In the genomic region with DNA sequence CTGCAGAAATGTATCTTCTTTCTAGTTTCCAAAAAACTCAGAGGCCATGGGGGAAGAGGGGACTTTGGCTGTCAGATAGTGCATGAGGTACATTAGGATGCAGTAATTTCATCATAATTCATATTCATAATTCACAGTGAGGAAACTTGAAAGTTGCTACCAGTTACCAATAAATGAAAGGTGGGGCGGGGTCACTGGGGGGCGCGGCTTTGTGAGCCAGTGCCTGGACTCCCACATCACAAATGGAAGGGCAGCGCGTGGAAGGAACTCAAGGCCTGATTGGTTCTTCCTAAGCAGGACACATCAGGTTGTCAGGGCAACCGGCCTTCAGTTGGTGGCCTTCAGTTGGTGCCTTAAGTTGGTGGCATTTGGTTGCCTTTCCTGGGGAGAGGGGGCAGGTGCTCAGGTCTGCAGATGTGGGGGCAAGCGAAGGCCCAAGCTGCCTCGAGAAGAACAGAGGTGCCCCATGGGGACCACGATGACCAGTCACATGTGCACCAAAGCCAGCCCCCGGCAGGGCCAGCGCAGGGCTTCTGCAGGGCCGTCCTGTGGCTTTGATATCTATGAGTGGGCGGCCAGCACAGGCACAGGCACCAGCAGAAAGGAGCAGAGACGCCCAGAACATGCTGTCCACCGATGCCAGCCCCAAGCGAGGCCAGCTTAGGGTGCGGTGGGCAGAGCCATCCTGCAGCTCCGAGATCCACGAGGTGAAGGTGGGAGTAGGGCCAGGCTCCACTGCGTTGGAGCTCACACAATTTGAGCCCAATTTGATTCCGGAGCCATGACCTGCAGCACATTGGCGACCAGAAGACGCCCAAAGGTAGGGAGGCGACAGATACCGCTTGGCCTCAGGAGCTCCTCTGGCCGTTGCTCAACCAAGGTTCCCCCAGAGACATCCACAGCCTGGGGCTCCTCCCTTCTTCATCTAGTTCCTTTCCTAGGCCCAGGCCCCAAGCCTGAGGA, we compare ENCODE assay signal across 7 cellular contexts.
DNase-seq lines count a peak whose midpoint lies in the region; ATAC-seq, FAIRE-seq and TF ChIP-seq lines count a peak whose summit lies in the region.
"Not testable (repeated sequence)": the region's sequence is repeated elsewhere in the genome, so short reads cannot be mapped to it uniquely, and the experiment has no call there.

No MANE protein-coding gene starts in this region.

- not testable (repeated sequence) for H3K9me3 ChIP-seq in kidney (ENCODE audit: control insufficient read depth in 1 of 2, low read length in 2 of 2); upper lobe of right lung

- FAIRE-seq in kidney (lab: Jason Lieb, UNC): not testable (repeated sequence)

- H3K27me3 ChIP-seq in upper lobe of right lung: not testable (repeated sequence)

- not testable (repeated sequence) for ATAC-seq in Right ventricle myocardium superior (ENCODE audit: poor library complexity); upper lobe of right lung

- H3K9ac ChIP-seq in kidney (ENCODE audit: low read length in 2 of 2): not testable (repeated sequence)

- intact Hi-C loops in Right ventricle myocardium superior (cut with DNase I); kidney (cut with DNase I); posterior vena cava (cut with DNase I); upper lobe of right lung (cut with DNase I): not testable (repeated sequence)

- TF ChIP-seq CTCF in kidney (IDR thresholded peaks at IDR 0.05; ENCODE audit: borderline replicate concordance, extremely low read depth, insufficient read depth); upper lobe of right lung (IDR thresholded peaks at IDR 0.05): not testable (repeated sequence)

- not testable (repeated sequence) for H3K27ac ChIP-seq in kidney (ENCODE audit: low read depth in 2 of 2, low read length in 2 of 2); upper lobe of right lung

- H3K4me3 ChIP-seq in kidney (ENCODE audit: low read length in 2 of 2); upper lobe of right lung: not testable (repeated sequence)

- H3K36me3 ChIP-seq in kidney (ENCODE audit: control insufficient read depth in 1 of 2, insufficient read depth in 2 of 2, low read length in 2 of 2); upper lobe of right lung: not testable (repeated sequence)

- DNase-seq in RPMI8226: peak; percentile 1
- peak; percentile 3 for DNase-seq in activated gamma-delta T cell treated with Interleukin-2 at 50 U/mL for 16 hours
- DNase-seq in Right ventricle myocardium superior: peak; percentile 31
- DNase-seq in kidney: peak; percentile 50
- DNase-seq in mesenteric fat pad (ENCODE audit: low spot score): peak; percentile 85
- peak; percentile 77 for DNase-seq in posterior vena cava (ENCODE audit: low spot score)
- peak; percentile 51 for DNase-seq in upper lobe of right lung

- not testable (repeated sequence) for H3K4me1 ChIP-seq in kidney (ENCODE audit: control insufficient read depth in 1 of 2, insufficient read depth in 1 of 2, low read depth in 1 of 2, low read length in 2 of 2); upper lobe of right lung

Comparison
In these comparisons a context has a peak if more than half of its experiments do, and no peak if none do; other contexts are left out.
1. DNase-seq: peak in every context shown above with its lines; median percentile 85 in mesenteric fat pad; 77 in posterior vena cava; 51 in upper lobe of right lung; 50 in kidney; 31 in Right ventricle myocardium superior; 3 in activated gamma-delta T cell treated with Interleukin-2 at 50 U/mL for 16 hours; 1 in RPMI8226.